ENCODE assay signal across 8 cellular contexts in genomic region chr3:48897401-48898376, GRCh38. TPM values are rescaled to one million over a fixed set of nuclear protein-coding genes. Genes with fewer than 3 reads are reported as not detected.
DNase-seq lines count a peak whose midpoint lies in the region; ATAC-seq, FAIRE-seq and TF ChIP-seq lines count a peak whose summit lies in the region.

No MANE protein-coding gene starts in this region.

- peaks cover 4% of the 10 kb centered on the region for H3K4me1 ChIP-seq in IMR-90 (ENCODE audit: control insufficient read depth, insufficient read depth, low read length)
- peaks cover 3 to 12% of the 10 kb centered on the region in 2 donors for H3K4me1 ChIP-seq in lung (ENCODE audit: control insufficient read depth in 2 of 2, insufficient read depth in 2 of 2, low read length in 2 of 2)
- peaks cover 17% of the 10 kb centered on the region for H3K4me1 ChIP-seq in upper lobe of right lung

- H3K27me3 ChIP-seq in IMR-90 (ENCODE audit: control insufficient read depth, insufficient read depth, low read length): no peaks in the 10 kb centered on the region
- H3K27me3 ChIP-seq in bronchial epithelial cell (ENCODE audit: control insufficient read depth, insufficient read depth, low read length): no peaks in the 10 kb centered on the region
- no peaks in the 10 kb centered on the region for H3K27me3 ChIP-seq in lung (ENCODE audit: control insufficient read depth, insufficient read depth)
- no peaks in the 10 kb centered on the region for H3K27me3 ChIP-seq in upper lobe of right lung

- peak overlapping the region; percentile 76 for H3K9ac ChIP-seq in IMR-90 (ENCODE audit: low read depth, low read length)

- peak overlapping the region; percentile 58; the same call in 1 of the 2 replicates for H3K56ac ChIP-seq in IMR-90 (ENCODE audit: extremely low read depth, insufficient read depth, low read length)

- H4K91ac ChIP-seq in IMR-90 (ENCODE audit: insufficient read depth, low read depth, low read length): peak overlapping the region; percentile 22; the same call in 1 of the 2 replicates

- no peaks in the 10 kb centered on the region for H3K36me3 ChIP-seq in IMR-90 (ENCODE audit: control insufficient read depth, insufficient read depth, low read length)
- no peaks in the 10 kb centered on the region for H3K36me3 ChIP-seq in bronchial epithelial cell (ENCODE audit: control insufficient read depth, insufficient read depth, low read length)
- H3K36me3 ChIP-seq in lung (ENCODE audit: control insufficient read depth in 2 of 2, insufficient read depth in 2 of 2, low read length in 2 of 2): no peaks in the 10 kb centered on the region
- H3K36me3 ChIP-seq in upper lobe of right lung: no peaks in the 10 kb centered on the region

- CTCF ChIA-PET in IMR-90 (lab: Yijun Ruan, JAX): interaction anchor here (0.7 kb wide), 1 partner anchor 366 kb away, joined by 3 read pairs; no protein-coding TSS in a partner anchor

- peak overlapping the region; percentile 99 for H2AFZ ChIP-seq in IMR-90 (replicated peaks; ENCODE audit: low read length, poor library complexity)

- H3K79me1 ChIP-seq in IMR-90 (ENCODE audit: low read depth in 1 of 2, low read length in 2 of 2): peaks cover 16 to 20% of the 10 kb centered on the region in 2 experiments

- H2BK120ac ChIP-seq in IMR-90 (ENCODE audit: low read depth, low read length): peak overlapping the region; percentile 31; the same call in 1 of the 2 replicates

- dilution Hi-C loops in IMR-90 (cut with HindIII; ENCODE audit: low sequenced_read_pairs, unreplicated experiment): no loop called here

- H2AK5ac ChIP-seq in IMR-90 (ENCODE audit: low read depth, low read length): peak overlapping the region; percentile 54; the same call in 1 of the 2 replicates

- no peak for TF ChIP-seq POLR2A in IMR-90 (IDR thresholded peaks at IDR 0.05; ENCODE audit: low read depth, low read length)

- no TSS peak for BruUV-seq in IMR-90 (replicated peaks; lab: Mats Ljungman, UMichigan)

- H3K9me1 ChIP-seq in IMR-90 (ENCODE audit: insufficient read depth, low read length): peaks cover 5% of the 10 kb centered on the region

- ATAC-seq in GM18867 (IDR thresholded peaks at IDR 0.05; ENCODE audit: unreplicated experiment) (peak; percentile 5), IMR-90 (ENCODE audit: low read depth) (no peak), lung (ENCODE audit: insufficient read depth, low FRiP score) (no peak), upper lobe of right lung (no peak), HG02642 (IDR thresholded peaks at IDR 0.05; ENCODE audit: poor library complexity, unreplicated experiment) (no peak), GM18520 (IDR thresholded peaks at IDR 0.05; ENCODE audit: unreplicated experiment) (no peak)

- WGBS in IMR-90 (ENCODE audit: extremely low coverage in 2 of 2, insufficient read length in 1 of 2), 2 experiments: 86% methylated on average over 6 of the region's 17 CpGs; no CpG with 5 or more reads in 1 of the 2 experiments
- WGBS in lung, 2 donors: 35 to 36% methylated on average over 17 of the region's 17 CpGs

- no peak for TF ChIP-seq RAD21 in IMR-90 (IDR thresholded peaks at IDR 0.05; ENCODE audit: low read length)

- H3K27ac ChIP-seq in IMR-90 (ENCODE audit: insufficient read depth, low read length): peak overlapping the region; percentile 58; the same call in 1 of the 2 replicates
- H3K27ac ChIP-seq in lung (ENCODE audit: low read depth in 1 of 2, low read length in 1 of 2): peak overlapping the region; percentile 81 to 86
- peak overlapping the region; percentile 73 for H3K27ac ChIP-seq in upper lobe of right lung

- H3K4me3 ChIP-seq in IMR-90 (ENCODE audit: insufficient read depth, low read depth, low read length) (peak overlapping the region; percentile 76), bronchial epithelial cell (ENCODE audit: low read depth, low read length) (peak overlapping the region; percentile 76), lung (peak overlapping the region; percentile 94), upper lobe of right lung (peak overlapping the region; percentile 73)

- peak overlapping the region; percentile 62 for H3K23ac ChIP-seq in IMR-90 (ENCODE audit: low read depth, low read length)

- TF ChIP-seq CTCF in IMR-90 (conservative IDR thresholded peaks at IDR 0.05; ENCODE audit: low read depth, low read length): no peak
- no peak for TF ChIP-seq CTCF in bronchial epithelial cell (IDR thresholded peaks at IDR 0.05; ENCODE audit: insufficient read depth, low read length, severe bottlenecking)
- no peak for TF ChIP-seq CTCF in lung (IDR thresholded peaks at IDR 0.05; ENCODE audit: control extremely low read depth, extremely low read depth)
- TF ChIP-seq CTCF in upper lobe of right lung (IDR thresholded peaks at IDR 0.05): no peak

- intact Hi-C loops in IMR-90 (cut with micrococcal nuclease): no loop called here
- intact Hi-C loops in upper lobe of right lung (cut with DNase I): no loop called here

- H2AK9ac ChIP-seq in IMR-90 (replicated peaks; ENCODE audit: low read depth, low read length, poor library complexity): peak overlapping the region; percentile 89

- no peak overlapping the region for H4K5ac ChIP-seq in IMR-90 (ENCODE audit: low read depth, low read length)

- H3K4me2 ChIP-seq in IMR-90 (ENCODE audit: low read depth, low read length): peak overlapping the region; percentile 73

- H2BK20ac ChIP-seq in IMR-90 (ENCODE audit: low read depth, low read length): no peak overlapping the region; the same call in 1 of the 2 replicates

- H3K18ac ChIP-seq in IMR-90 (ENCODE audit: low read depth, low read length): no peak overlapping the region

- in situ Hi-C loops in IMR-90 (cut with MboI; ENCODE audit: low sequenced_read_pairs): no loop called here

- DNase-seq in IMR-90 (no peak), bronchial epithelial cell (ENCODE audit: low read depth) (peak; percentile 1), lung (ENCODE audit: low spot score) (no peak), upper lobe of right lung (no peak), NOMO-1 treated with DMSO at 0.1 percent for 48 hours (lab: John Stamatoyannopoulos, UW; ENCODE audit: unreplicated experiment) (no peak)

- no peak for FAIRE-seq in bronchial epithelial cell (lab: Jason Lieb, UNC)

- H3K9me3 ChIP-seq in IMR-90 (ENCODE audit: control insufficient read depth, insufficient read depth, low read length) (no peaks in the 10 kb centered on the region), lung (ENCODE audit: control insufficient read depth in 2 of 2, insufficient read depth in 1 of 2, low read length in 1 of 2) (no peaks in the 10 kb centered on the region), upper lobe of right lung (no peaks in the 10 kb centered on the region)

- no peaks in the 10 kb centered on the region for H4K20me1 ChIP-seq in IMR-90 (ENCODE audit: insufficient read depth, low read length)

- POLR2A ChIA-PET in IMR-90 (lab: Charles Lee; ENCODE audit: unreplicated experiment): interaction anchor here (0.6 kb wide), 1 partner anchor 604 kb away, joined by 3 read pairs; no protein-coding TSS in a partner anchor

- H4K8ac ChIP-seq in IMR-90 (ENCODE audit: low read depth in 2 of 2, low read length in 2 of 2): peak overlapping the region; percentile 83 to 96; a peak in 3 of 4 replicates

- peak overlapping the region; percentile 69 for H3K4ac ChIP-seq in IMR-90 (ENCODE audit: low read depth, low read length)

- H2BK15ac ChIP-seq in IMR-90 (ENCODE audit: low read depth, low read length): no peak overlapping the region

- peak overlapping the region; percentile 54 for H2BK5ac ChIP-seq in IMR-90 (ENCODE audit: low read depth, low read length, poor library complexity, severe bottlenecking)

- H3K14ac ChIP-seq in IMR-90 (replicated peaks; ENCODE audit: low read depth, low read length): peak overlapping the region; percentile 85

TF ChIP-seq in IMR-90, 13 proteins besides CTCF, POLR2A, EP300 and RAD21:
- TF ChIP-seq MAFK (IDR thresholded peaks at IDR 0.05; ENCODE audit: low read depth, low read length) (no peak), BHLHE40 (IDR thresholded peaks at IDR 0.05; ENCODE audit: low read depth, low read length) (no peak), CEBPB (IDR thresholded peaks at IDR 0.05; ENCODE audit: low read depth, low read length) (peak; percentile 77), MAZ (IDR thresholded peaks at IDR 0.05; ENCODE audit: borderline replicate concordance, low read depth, low read length) (no peak), CHD1 (IDR thresholded peaks at IDR 0.05; ENCODE audit: low read depth, low read length) (no peak)

RNA-seq across cellular contexts. Expression of gene SLC25A20, which starts 1.0 kb away (rescaled TPM):
- total RNA-seq in IMR-90 (2012; rRNA removed) (27.1 and 29.2 TPM in 2 replicates), bronchial epithelial cell (9.5 and 11.8 TPM in 2 replicates), lung (10 to 100 TPM in 1 of 2 donors, 1 to 10 TPM in 1; 8.1 to 19.3 TPM), upper lobe of right lung (26.0 TPM)
- polyA plus RNA-seq in IMR-90 (2012; rRNA removed) (21.8 and 23.8 TPM in 2 replicates), lung (10 to 100 TPM; 12.1 to 17.1 TPM)
- polyA plus RNA-seq in IMR-90 (2012; cell fraction: cytosol; rRNA removed): 10.5 and 13.3 TPM in 2 replicates
- 5.4 and 27.0 TPM in 2 replicates for polyA plus RNA-seq in IMR-90 (2012; cell fraction: nucleus; rRNA removed; ENCODE audit: low replicate concordance)

RNA-seq across cellular contexts. Expression of gene ARIH2, which starts 21.0 kb away (rescaled TPM):
- total RNA-seq in IMR-90 (2012; rRNA removed) (73.0 and 93.7 TPM in 2 replicates), bronchial epithelial cell (119 and 124 TPM in 2 replicates), lung (10 to 100 TPM; 83.3 to 97.6 TPM), upper lobe of right lung (88.1 TPM)
- polyA plus RNA-seq in IMR-90 (2012; rRNA removed) (54.0 and 62.3 TPM in 2 replicates), lung (10 to 100 TPM; 33.1 to 47.9 TPM)
- polyA plus RNA-seq in IMR-90 (2012; cell fraction: cytosol; rRNA removed): 29.2 and 37.6 TPM in 2 replicates
- polyA plus RNA-seq in IMR-90 (2012; cell fraction: nucleus; rRNA removed; ENCODE audit: low replicate concordance): 121 and 155 TPM in 2 replicates

RNA-seq across cellular contexts. Expression of gene PRKAR2A, which starts 50.0 kb away (rescaled TPM):
- 48.2 and 53.0 TPM in 2 replicates for total RNA-seq in IMR-90 (2012; rRNA removed)
- polyA plus RNA-seq in IMR-90 (2012; rRNA removed): 10.2 and 11.3 TPM in 2 replicates
- 28.4 and 59.3 TPM in 2 replicates for polyA plus RNA-seq in IMR-90 (2012; cell fraction: cytosol; rRNA removed)
- polyA plus RNA-seq in IMR-90 (2012; cell fraction: nucleus; rRNA removed; ENCODE audit: low replicate concordance): 7.2 and 21.3 TPM in 2 replicates
- total RNA-seq in bronchial epithelial cell: 28.7 and 32.9 TPM in 2 replicates
- 10 to 100 TPM; 24.2 to 72.8 TPM for total RNA-seq in lung
- 10 to 100 TPM; 10.3 to 16.7 TPM for polyA plus RNA-seq in lung
- total RNA-seq in upper lobe of right lung: 47.6 TPM
